In genomic region chr6:30515967-30516753, GRCh38 we compare ENCODE assay signal across 8 cellular contexts. TPM values are rescaled to one million over a fixed set of nuclear protein-coding genes. Genes with fewer than 3 reads are reported as not detected.
DNase-seq lines count a peak whose midpoint lies in the region; ATAC-seq and TF ChIP-seq lines count a peak whose summit lies in the region.

No MANE protein-coding gene starts in this region.

- H3K36me3 ChIP-seq in iPS-15b (ENCODE audit: control insufficient read depth, insufficient read depth, low read length): no peaks in the 10 kb centered on the region
- H3K36me3 ChIP-seq in gastrocnemius medialis: no peaks in the 10 kb centered on the region

- POLR2A ChIA-PET in GM10248 (lab: Yijun Ruan, JAX): interaction anchor here (0.7 to 1.0 kb wide), 2 partner anchors 23 to 26 kb away, joined by 3 to 5 read pairs; no protein-coding TSS in a partner anchor

- intact Hi-C loops in gastrocnemius medialis (cut with DNase I; ENCODE audit: low total_unique reads): no loop called here

- in situ Hi-C loops in T47D (cut with HindIII; ENCODE audit: low pct_unique_long_range_greater_than_20kb, low sequenced_read_pairs) (no loop called here), gastrocnemius medialis (cut with MboI; ENCODE audit: low sequenced_read_pairs in 4 of 4) (no loop called here)

- H3K4me3 ChIP-seq in HFF-Myc (replicated peaks; ENCODE audit: low read depth, low read length): peak overlapping the region; percentile 36
- H3K4me3 ChIP-seq in iPS-15b (ENCODE audit: low read depth, low read length): peak overlapping the region; percentile 67
- peak overlapping the region; percentile 45 to 56 (median 51) for H3K4me3 ChIP-seq in gastrocnemius medialis

- peak overlapping the region; percentile 67 for H3K27ac ChIP-seq in VCaP
- peak overlapping the region; percentile 81 to 87 (median 83) for H3K27ac ChIP-seq in gastrocnemius medialis

- H3K4me1 ChIP-seq in iPS-15b (ENCODE audit: control insufficient read depth, insufficient read depth, low read length) (peaks cover 8% of the 10 kb centered on the region), gastrocnemius medialis (peaks cover 0 to 4% of the 10 kb centered on the region in 2 donors)

- CTCF ChIA-PET in GM10248 (lab: Yijun Ruan, JAX): interaction anchor here (1.2 to 2.7 kb wide), 4 partner anchors 14 to 34 kb away, joined by 3 to 13 read pairs (median 6); no protein-coding TSS in a partner anchor

- peak; percentile 94 to 95 for ATAC-seq in gastrocnemius medialis

- peak overlapping the region; percentile 37 for H3K9ac ChIP-seq in iPS-15b (ENCODE audit: low read depth, low read length)

- H3K27me3 ChIP-seq in iPS-15b (ENCODE audit: control insufficient read depth, insufficient read depth, low read length) (no peaks in the 10 kb centered on the region), gastrocnemius medialis (no peaks in the 10 kb centered on the region)

- peak; percentile 51 to 72 for TF ChIP-seq POLR2A in gastrocnemius medialis (IDR thresholded peaks at IDR 0.05)

- TF ChIP-seq CTCF in GM10248 (IDR thresholded peaks at IDR 0.05; ENCODE audit: control extremely low read depth, extremely low read depth, low read depth, missing control alignments): no peak
- TF ChIP-seq CTCF in HFF-Myc (IDR thresholded peaks at IDR 0.05; ENCODE audit: low read depth, low read length, missing control alignments): no peak
- no peak for TF ChIP-seq CTCF in VCaP (conservative IDR thresholded peaks at IDR 0.05)
- no peak for TF ChIP-seq CTCF in gastrocnemius medialis (IDR thresholded peaks at IDR 0.05 in 4 of 5, conservative IDR thresholded peaks at IDR 0.05 in 1 of 5)

- DNase-seq in GM10248 (ENCODE audit: extremely low spot score) (peak; percentile 78), HFF-Myc (ENCODE audit: extremely low read depth, low read depth) (peak; percentile 83), NCI-H1436 (lab: John Stamatoyannopoulos, UW) (peak; percentile 71), T47D (ENCODE audit: low read depth in 1 of 2, low spot score in 1 of 2) (peak; percentile 78 to 93), gastrocnemius medialis (peak; percentile 79 to 85), NCI-H2196 (lab: John Stamatoyannopoulos, UW; ENCODE audit: unreplicated experiment) (no peak)

- H3K9me3 ChIP-seq in iPS-15b (ENCODE audit: control insufficient read depth, insufficient read depth, low read length): no peaks in the 10 kb centered on the region
- no peaks in the 10 kb centered on the region for H3K9me3 ChIP-seq in gastrocnemius medialis

RNA-seq across cellular contexts. Expression of gene HLA-E, which starts 26.9 kb away (rescaled TPM):
- total RNA-seq in gastrocnemius medialis: 100 to 1,000 TPM; 135 to 248 (median 157) TPM

RNA-seq across cellular contexts. Expression of gene GNL1, which starts 40.1 kb away (rescaled TPM):
- 10 to 100 TPM; 13.2 to 16.0 (median 14.9) TPM for total RNA-seq in gastrocnemius medialis

RNA-seq across cellular contexts. Expression of gene PRR3, which starts 40.9 kb away (rescaled TPM):
- 1 to 10 TPM in 3 of 4 donors, under 1 TPM in 1; 0.75 to 1.6 (median 1.3) TPM for total RNA-seq in gastrocnemius medialis

RNA-seq across cellular contexts. Expression of gene ABCF1, which starts 55.1 kb away (rescaled TPM):
- total RNA-seq in gastrocnemius medialis: 100 to 1,000 TPM in 3 of 4 donors, 10 to 100 TPM in 1; 55.8 to 122 (median 111) TPM
